14 cellular contexts compared by ENCODE assay signal in genomic region chrY:19503092-19503449, GRCh38.
DNase-seq lines count a peak whose midpoint lies in the region; ATAC-seq and TF ChIP-seq lines count a peak whose summit lies in the region.
"Had no signal": no experiment of that assay in that cellular context is flagged by ENCODE, and none has a peak within 500 bp of the region (broad histone marks: within the 10 kb centered on the region; RNA-seq: fewer than 3 reads in every experiment).

No MANE protein-coding gene starts in this region.

- no peaks in the 10 kb centered on the region for H3K4me1 Mint-ChIP-seq in endodermal cell

- H3K9me3 ChIP-seq in endodermal cell (ENCODE audit: control insufficient read depth, low read length), result no peaks in the 10 kb centered on the region
- H3K9me3 ChIP-seq: breast epithelium had no signal

- ATAC-seq in HG02938 (IDR thresholded peaks at IDR 0.05; ENCODE audit: unreplicated experiment) (peak; percentile 51), HG02798 (IDR thresholded peaks at IDR 0.05; ENCODE audit: poor library complexity, unreplicated experiment) (no peak)

- no peak for TF ChIP-seq CTCF in endodermal cell (conservative IDR thresholded peaks at IDR 0.05)

- no peaks in the 10 kb centered on the region for H3K27me3 Mint-ChIP-seq in endodermal cell (ENCODE audit: insufficient read depth)
- H3K27me3 Mint-ChIP-seq: stimulated activated naive B cell treated with anti-CD40 and anti-IgM and Interleukin-4, amounts not matched to agents 10 μg/mL and 1 μg/mL and 100 μg/mL, for 72 hours had no signal

- no peak overlapping the region for H3K4me3 Mint-ChIP-seq in endodermal cell

- H3K27ac Mint-ChIP-seq in endodermal cell, result no peak overlapping the region
- H3K27ac Mint-ChIP-seq: stimulated activated naive B cell treated with anti-CD40 and anti-IgM and Interleukin-4, amounts not matched to agents 10 μg/mL and 1 μg/mL and 100 μg/mL, for 72 hours had no signal

- H3K4me1 ChIP-seq in endodermal cell (ENCODE audit: control insufficient read depth, insufficient read depth, low read length), result no peaks in the 10 kb centered on the region
- H3K4me1 ChIP-seq: breast epithelium had no signal

- no peaks in the 10 kb centered on the region for H3K36me3 ChIP-seq in endodermal cell (ENCODE audit: control insufficient read depth, insufficient read depth, low read length)
- H3K36me3 ChIP-seq: breast epithelium had no signal

- H3K4me3 ChIP-seq in endodermal cell (ENCODE audit: low read length), result peak overlapping the region; percentile 72
- H3K4me3 ChIP-seq: breast epithelium, smooth muscle cell had no signal

- H3K36me3 Mint-ChIP-seq in endodermal cell (ENCODE audit: low read depth), result no peaks in the 10 kb centered on the region
- H3K36me3 Mint-ChIP-seq: naive B cell; stimulated activated naive B cell treated with anti-CD40 and anti-IgM and Interleukin-4, amounts not matched to agents 10 μg/mL and 1 μg/mL and 100 μg/mL, for 72 hours had no signal

- no peaks in the 10 kb centered on the region for H3K9me3 Mint-ChIP-seq in endodermal cell
- H3K9me3 Mint-ChIP-seq: naive B cell; stimulated activated naive B cell treated with anti-CD40 and anti-IgM and Interleukin-4, amounts not matched to agents 10 μg/mL and 1 μg/mL and 100 μg/mL, for 72 hours had no signal

- WGBS in endodermal cell (ENCODE audit: insufficient coverage in 1 of 2, insufficient read length in 1 of 2), 2 experiments, result 32 to 50% methylated on average over 1 to 14 of the region's 15 CpGs

- DNase-seq in activated CD4-positive, alpha-beta T cell treated with anti-CD3 and anti-CD28 coated beads, Interleukin-2, amount 50 U/mL, for 4 hours, result peak; percentile 8 to 23
- no peak for DNase-seq in endodermal cell
- DNase-seq in stimulated activated CD8-positive, alpha-beta memory T cell treated with anti-CD3 and anti-CD28 coated beads, Interleukin-12 subunit alpha, Interleukin-12 subunit beta, amount 100 ng/mL, for 1 hour (ENCODE audit: low read depth), result peak; percentile 13
- no peak for DNase-seq in caudate nucleus (lab: John Stamatoyannopoulos, UW)
- DNase-seq in GM19240 (ENCODE audit: insufficient read length, low spot score), result no peak
- DNase-seq in effector CD4-positive, alpha-beta T cell, result no peak
- DNase-seq: naive B cell; NCI-H524; SIG-M5; stimulated activated naive B cell treated with anti-CD40 and anti-IgM and Interleukin-4, amounts not matched to agents 10 μg/mL and 1 μg/mL and 100 μg/mL, for 72 hours had no signal

- no peak overlapping the region for H3K27ac ChIP-seq in endodermal cell (ENCODE audit: low read depth, low read length)
- H3K27ac ChIP-seq in caudate nucleus (ENCODE audit: low read depth, low read length), result no peak overlapping the region
- H3K27ac ChIP-seq: breast epithelium had no signal

- no peaks in the 10 kb centered on the region for H3K27me3 ChIP-seq in endodermal cell (ENCODE audit: control insufficient read depth, insufficient read depth, low read length, poor library complexity, severe bottlenecking)
- H3K27me3 ChIP-seq: breast epithelium had no signal

- H3K9ac ChIP-seq in endodermal cell (ENCODE audit: extremely low read depth, low read length, poor library complexity, severe bottlenecking), result no peak overlapping the region

Comparison
In these comparisons a context has a peak if more than half of its experiments do, and no peak if none do; other contexts are left out.
1. DNase-seq: peak in activated CD4-positive, alpha-beta T cell treated with anti-CD3 and anti-CD28 coated beads, Interleukin-2, amount 50 U/mL, for 4 hours (2 of 2) and stimulated activated CD8-positive, alpha-beta memory T cell treated with anti-CD3 and anti-CD28 coated beads, Interleukin-12 subunit alpha, Interleukin-12 subunit beta, amount 100 ng/mL, for 1 hour (single experiment); none in endodermal cell (single experiment), caudate nucleus (0 of 61), GM19240 (single experiment) and effector CD4-positive, alpha-beta T cell (single experiment).